In genomic region chr17:61390479-61390791, GRCh38 we compare ENCODE assay signal across 5 cellular contexts. TPM values are rescaled to one million over a fixed set of nuclear protein-coding genes. Genes with fewer than 3 reads are reported as not detected.
"Had no signal": no experiment of that assay in that cellular context is flagged by ENCODE, and none has a peak within 500 bp of the region (broad histone marks: within the 10 kb centered on the region; RNA-seq: fewer than 3 reads in every experiment).

No MANE protein-coding gene starts in this region.

- H3K79me2 ChIP-seq: parathyroid adenoma had no signal

- H3K9me3 ChIP-seq: SK-N-SH, spleen had no signal

- H3K4me2 ChIP-seq: SK-N-SH had no signal

- H3K27ac ChIP-seq: parathyroid adenoma had no signal

- H3K4me1 ChIP-seq: parathyroid adenoma had no signal

- H3K9ac ChIP-seq: parathyroid adenoma, SK-N-SH had no signal

- DNase-seq: left colon had no signal

- H2AFZ ChIP-seq: parathyroid adenoma had no signal

- H3K4me3 ChIP-seq: spleen had no signal

RNA-seq across cellular contexts. Expression of gene TBX2, which starts 9.2 kb away (rescaled TPM):
- total RNA-seq: activated T-helper 17 cell treated with anti-CD3 and anti-CD28 coated beads, Interleukin-2, amount 50 U/mL, for 72 hours had no signal
